13 cellular contexts compared by ENCODE assay signal in genomic region chr6:158771399-158772158, GRCh38. TPM values are rescaled to one million over a fixed set of nuclear protein-coding genes. Genes with fewer than 3 reads are reported as not detected.
DNase-seq lines count a peak whose midpoint lies in the region; ATAC-seq and TF ChIP-seq lines count a peak whose summit lies in the region.
"Had no signal": no experiment of that assay in that cellular context is flagged by ENCODE, and none has a peak within 500 bp of the region (broad histone marks: within the 10 kb centered on the region; RNA-seq: fewer than 3 reads in every experiment).

No MANE protein-coding gene starts in this region.

- no peaks in the 10 kb centered on the region for H3K27me3 ChIP-seq in CD4-positive, alpha-beta memory T cell (ENCODE audit: insufficient read depth, low read length)
- H3K27me3 ChIP-seq in H9 (ENCODE audit: insufficient read depth, low read length), result no peaks in the 10 kb centered on the region
- H3K27me3 ChIP-seq in prostate gland (replicated peaks; ENCODE audit: insufficient read depth), result no peaks in the 10 kb centered on the region
- H3K27me3 ChIP-seq: foreskin keratinocyte, pancreas had no signal

- no peak overlapping the region for H3T11ph ChIP-seq in H9 (ENCODE audit: low read length)

- no peak for ATAC-seq in central memory CD8-positive, alpha-beta T cell (replicated peaks; ENCODE audit: extremely low read depth, poor library complexity, severe bottlenecking)
- peak in 1 of 2 donors; percentile 8 for ATAC-seq in natural killer cell treated with Interleukin-12 subunit alpha and Interleukin-12 subunit beta and Interleukin-15 and Interleukin-18, amount 100 ng/mL, for 72 hours
- no peak for ATAC-seq in HG03045 (IDR thresholded peaks at IDR 0.05; ENCODE audit: unreplicated experiment)
- ATAC-seq: foreskin keratinocyte, pancreas had no signal

- H3K36me3 ChIP-seq in CD4-positive, alpha-beta memory T cell (ENCODE audit: insufficient read depth, low read length), result peaks cover 98% of the 10 kb centered on the region
- H3K36me3 ChIP-seq in prostate gland, result peaks cover 23 to 59% of the 10 kb centered on the region in 2 donors

- CTCF ChIA-PET in CD4-positive, alpha-beta memory T cell (lab: Charles Lee; ENCODE audit: partially characterized antibody), result interaction anchor here (0.8 to 2.7 kb wide), 4 partner anchors 21 to 201 kb away, joined by 3 to 10 read pairs (median 5); no protein-coding TSS in a partner anchor

- H3K23ac ChIP-seq in H9 (ENCODE audit: insufficient read length, low read depth, low read length), result no peak overlapping the region

- TF ChIP-seq CTCF in H9 (conservative IDR thresholded peaks at IDR 0.05) (no peak), prostate gland (IDR thresholded peaks at IDR 0.05) (no peak)

- no peak overlapping the region for H3K14ac ChIP-seq in H9 (ENCODE audit: insufficient read depth, low read length)

- H4K91ac ChIP-seq in H9 (ENCODE audit: insufficient read length, low read depth, low read length), result no peak overlapping the region

- H3K4ac ChIP-seq in H9 (ENCODE audit: low read depth, low read length), result no peak overlapping the region

- H3K56ac ChIP-seq in H9 (ENCODE audit: insufficient read length, low read depth, low read length), result no peak overlapping the region

- H3K18ac ChIP-seq in H9 (ENCODE audit: insufficient read length, low read depth, low read length), result no peak overlapping the region

- H3K27ac Mint-ChIP-seq in CD4-positive, alpha-beta memory T cell, result peak overlapping the region; percentile 82 to 94 (median 90)
- H3K27ac Mint-ChIP-seq in H9, result peak overlapping the region; percentile 22 to 85 (median 82); a peak in 6 of 7 replicates
- peak overlapping the region; percentile 93 for H3K27ac Mint-ChIP-seq in central memory CD8-positive, alpha-beta T cell (ENCODE audit: low read depth)
- H3K27ac Mint-ChIP-seq in natural killer cell treated with Interleukin-12 subunit alpha and Interleukin-12 subunit beta and Interleukin-15 and Interleukin-18, amount 100 ng/mL, for 72 hours, result peak overlapping the region; percentile 51 to 82

- no peak overlapping the region for H2BK12ac ChIP-seq in H9 (ENCODE audit: insufficient read length, low read depth, low read length)

- H3K36me3 Mint-ChIP-seq in CD4-positive, alpha-beta memory T cell, result peaks cover 84 to 99% of the 10 kb centered on the region in 2 donors
- peaks cover 68 to 100% (median 94%) of the 10 kb centered on the region in 3 experiments for H3K36me3 Mint-ChIP-seq in H9 (ENCODE audit: insufficient read depth in 1 of 3, low read depth in 3 of 3)
- peaks cover 96% of the 10 kb centered on the region for H3K36me3 Mint-ChIP-seq in central memory CD8-positive, alpha-beta T cell (ENCODE audit: insufficient read depth)
- H3K36me3 Mint-ChIP-seq in natural killer cell treated with Interleukin-12 subunit alpha and Interleukin-12 subunit beta and Interleukin-15 and Interleukin-18, amount 100 ng/mL, for 72 hours, result peaks cover 28% of the 10 kb centered on the region

- H3K4me3 Mint-ChIP-seq in CD4-positive, alpha-beta memory T cell, result peak overlapping the region in 7 of 8 donors; percentile 18 to 64 (median 53)
- H3K4me3 Mint-ChIP-seq in H9, result no peak overlapping the region; a peak in 1 of 5 replicates
- peak overlapping the region; percentile 14 for H3K4me3 Mint-ChIP-seq in central memory CD8-positive, alpha-beta T cell
- peak overlapping the region; percentile 27 for H3K4me3 Mint-ChIP-seq in natural killer cell treated with Interleukin-12 subunit alpha and Interleukin-12 subunit beta and Interleukin-15 and Interleukin-18, amount 100 ng/mL, for 72 hours

- H3K27me3 Mint-ChIP-seq in CD4-positive, alpha-beta memory T cell, result no peaks in the 10 kb centered on the region
- no peaks in the 10 kb centered on the region; the same call in none of the 2 replicates for H3K27me3 Mint-ChIP-seq in H9 (ENCODE audit: low read depth)
- no peaks in the 10 kb centered on the region for H3K27me3 Mint-ChIP-seq in central memory CD8-positive, alpha-beta T cell
- no peaks in the 10 kb centered on the region for H3K27me3 Mint-ChIP-seq in natural killer cell treated with Interleukin-12 subunit alpha and Interleukin-12 subunit beta and Interleukin-15 and Interleukin-18, amount 100 ng/mL, for 72 hours

- no CpG with 5 or more reads among the region's 16 CpGs for WGBS in H9 (ENCODE audit: extremely low coverage, insufficient read length, low lambda C conversion rate)
- 90% methylated on average over 16 of the region's 16 CpGs for WGBS in prostate gland

- DNase-seq in CD4-positive, alpha-beta memory T cell, result peak in 1 of 5 donors; percentile 17
- DNase-seq in H9, result no peak
- DNase-seq in central memory CD8-positive, alpha-beta T cell (ENCODE audit: low spot score in 2 of 2), result no peak
- peak; percentile 58 for DNase-seq in natural killer cell treated with Interleukin-12 subunit alpha and Interleukin-12 subunit beta and Interleukin-15 and Interleukin-18, amount 100 ng/mL, for 72 hours (ENCODE audit: low spot score)
- no peak for DNase-seq in prostate gland (ENCODE audit: low spot score)
- DNase-seq in effector CD4-positive, alpha-beta T cell, result no peak
- DNase-seq in COLO829 (ENCODE audit: low spot score), result no peak
- DNase-seq: foreskin keratinocyte; kidney glomerular epithelial cell; stimulated activated CD4-positive, alpha-beta T cell treated with anti-CD3 and anti-CD28 coated beads, Interleukin-1b, Interleukin-23, amount 100 ng/mL, for 48 hours; stimulated activated naive CD4-positive, alpha-beta T cell treated with Interleukin-2 at 50 U/mL for 16 hours had no signal

- H4K8ac ChIP-seq in H9 (replicated peaks; ENCODE audit: insufficient read length, low read depth, low read length), result no peak overlapping the region

- POLR2A ChIA-PET in CD4-positive, alpha-beta memory T cell (lab: Charles Lee; ENCODE audit: partially characterized antibody), result interaction anchor here (0.8 to 2.5 kb wide), 5 partner anchors 10 to 55 kb away, joined by 3 to 11 read pairs (median 8); partner anchors contain the start of gene EZR

- H3K79me2 ChIP-seq in H9 (ENCODE audit: insufficient read depth, low read length), result no peaks in the 10 kb centered on the region

- peaks cover 31 to 69% (median 44%) of the 10 kb centered on the region in 4 donors for H3K4me1 Mint-ChIP-seq in CD4-positive, alpha-beta memory T cell
- H3K4me1 Mint-ChIP-seq in H9, result peaks cover 13 to 18% of the 10 kb centered on the region in 2 experiments
- H3K4me1 Mint-ChIP-seq in central memory CD8-positive, alpha-beta T cell, result peaks cover 59% of the 10 kb centered on the region
- peaks cover 33 to 52% of the 10 kb centered on the region in 2 donors for H3K4me1 Mint-ChIP-seq in natural killer cell treated with Interleukin-12 subunit alpha and Interleukin-12 subunit beta and Interleukin-15 and Interleukin-18, amount 100 ng/mL, for 72 hours (ENCODE audit: low read depth in 2 of 2)

- H3K4me3 ChIP-seq in CD4-positive, alpha-beta memory T cell (ENCODE audit: low read length in 2 of 2), result no peak overlapping the region
- no peak overlapping the region for H3K4me3 ChIP-seq in prostate gland
- H3K4me3 ChIP-seq: pancreas had no signal

- no peak overlapping the region for H2BK5ac ChIP-seq in H9 (ENCODE audit: insufficient read length, low read length)

- no peaks in the 10 kb centered on the region for H3K79me1 ChIP-seq in H9 (ENCODE audit: insufficient read depth, low read depth, low read length, poor library complexity, severe bottlenecking)

- no peak overlapping the region for H2AK5ac ChIP-seq in H9 (ENCODE audit: insufficient read length, low read length)

- TF ChIP-seq POLR2A in prostate gland (IDR thresholded peaks at IDR 0.05), result no peak

- H3K9ac ChIP-seq in H9 (ENCODE audit: extremely low read depth, insufficient read length, low read length), result no peak overlapping the region

- H3K9me3 ChIP-seq in CD4-positive, alpha-beta memory T cell (ENCODE audit: control insufficient read depth in 1 of 2, low read length in 2 of 2), result no peaks in the 10 kb centered on the region
- H3K9me3 ChIP-seq in H9 (ENCODE audit: control insufficient read depth, low read depth, low read length), result no peaks in the 10 kb centered on the region
- H3K9me3 ChIP-seq in prostate gland, result no peaks in the 10 kb centered on the region
- H3K9me3 ChIP-seq: pancreas had no signal

- no peak overlapping the region for H2BK20ac ChIP-seq in H9 (ENCODE audit: low read depth, low read length, poor library complexity, severe bottlenecking)

- H3K9me3 Mint-ChIP-seq in CD4-positive, alpha-beta memory T cell, result peaks cover 0 to 10% (median 0%) of the 10 kb centered on the region in 8 donors
- no peaks in the 10 kb centered on the region for H3K9me3 Mint-ChIP-seq in H9
- no peaks in the 10 kb centered on the region for H3K9me3 Mint-ChIP-seq in central memory CD8-positive, alpha-beta T cell
- no peaks in the 10 kb centered on the region for H3K9me3 Mint-ChIP-seq in natural killer cell treated with Interleukin-12 subunit alpha and Interleukin-12 subunit beta and Interleukin-15 and Interleukin-18, amount 100 ng/mL, for 72 hours

- no peak overlapping the region for H2AFZ ChIP-seq in H9 (ENCODE audit: low read length)

- peak overlapping the region; percentile 29 for H3K27ac ChIP-seq in CD4-positive, alpha-beta memory T cell (ENCODE audit: low read depth, low read length)
- no peak overlapping the region for H3K27ac ChIP-seq in H9 (ENCODE audit: insufficient read length, low read depth, low read length)
- peak overlapping the region in 1 of 2 donors; percentile 66 for H3K27ac ChIP-seq in prostate gland
- H3K27ac ChIP-seq: pancreas had no signal

- intact Hi-C loops in CD4-positive, alpha-beta memory T cell (cut with micrococcal nuclease), result no loop called here
- intact Hi-C loops in prostate gland (cut with DNase I), result no loop called here

- H3K4me2 ChIP-seq in H9 (ENCODE audit: insufficient read depth, insufficient read length, low read length), result no peak overlapping the region

- no peak overlapping the region for H4K5ac ChIP-seq in H9 (ENCODE audit: insufficient read length, low read depth, low read length)

- no peaks in the 10 kb centered on the region for H4K20me1 ChIP-seq in H9 (ENCODE audit: control insufficient read depth, insufficient read depth, insufficient read length)

- H3K23me2 ChIP-seq in H9 (ENCODE audit: insufficient read length, low read depth, low read length, poor library complexity, severe bottlenecking), result no peaks in the 10 kb centered on the region

- peaks cover 42% of the 10 kb centered on the region for H3K4me1 ChIP-seq in CD4-positive, alpha-beta memory T cell (ENCODE audit: insufficient read depth, low read length)
- H3K4me1 ChIP-seq in H9 (ENCODE audit: insufficient read depth, low read length) (no peaks in the 10 kb centered on the region), prostate gland (replicated peaks) (peaks cover 9% of the 10 kb centered on the region)
- H3K4me1 ChIP-seq: pancreas had no signal

- H2BK120ac ChIP-seq in H9 (ENCODE audit: low read depth, low read length, poor library complexity, severe bottlenecking), result no peak overlapping the region

- no peak overlapping the region for H2BK15ac ChIP-seq in H9 (ENCODE audit: low read depth, low read length)

RNA-seq across cellular contexts. Expression of gene EZR, which starts 47.6 kb away (rescaled TPM):
- total RNA-seq in CD4-positive, alpha-beta memory T cell, result 100 to 1,000 TPM; 264 to 277 TPM
- 100 to 1,000 TPM; 260 to 268 TPM for polyA plus RNA-seq in CD4-positive, alpha-beta memory T cell
- total RNA-seq in H9 (2021) (375 and 393 TPM in 2 replicates), prostate gland (100 to 1,000 TPM; 118 to 222 TPM)
- 100 to 1,000 TPM in 1 of 2 donors, 10 to 100 TPM in 1; 71.0 to 135 TPM for total RNA-seq in natural killer cell treated with Interleukin-12 subunit alpha and Interleukin-12 subunit beta and Interleukin-15 and Interleukin-18, amount 100 ng/mL, for 72 hours

Comparison
In these comparisons a context has a peak if more than half of its experiments do, and no peak if none do; other contexts are left out.
1. H3K4me3 Mint-ChIP-seq: peak in CD4-positive, alpha-beta memory T cell (7 of 8), central memory CD8-positive, alpha-beta T cell (single experiment) and natural killer cell treated with Interleukin-12 subunit alpha and Interleukin-12 subunit beta and Interleukin-15 and Interleukin-18, amount 100 ng/mL, for 72 hours (single experiment); none in H9 (0 of 2).
2. Peak in every context shown above with its lines, with median percentiles within 50 percentile points of each other: H3K27ac Mint-ChIP-seq.